In the genomic region with DNA sequence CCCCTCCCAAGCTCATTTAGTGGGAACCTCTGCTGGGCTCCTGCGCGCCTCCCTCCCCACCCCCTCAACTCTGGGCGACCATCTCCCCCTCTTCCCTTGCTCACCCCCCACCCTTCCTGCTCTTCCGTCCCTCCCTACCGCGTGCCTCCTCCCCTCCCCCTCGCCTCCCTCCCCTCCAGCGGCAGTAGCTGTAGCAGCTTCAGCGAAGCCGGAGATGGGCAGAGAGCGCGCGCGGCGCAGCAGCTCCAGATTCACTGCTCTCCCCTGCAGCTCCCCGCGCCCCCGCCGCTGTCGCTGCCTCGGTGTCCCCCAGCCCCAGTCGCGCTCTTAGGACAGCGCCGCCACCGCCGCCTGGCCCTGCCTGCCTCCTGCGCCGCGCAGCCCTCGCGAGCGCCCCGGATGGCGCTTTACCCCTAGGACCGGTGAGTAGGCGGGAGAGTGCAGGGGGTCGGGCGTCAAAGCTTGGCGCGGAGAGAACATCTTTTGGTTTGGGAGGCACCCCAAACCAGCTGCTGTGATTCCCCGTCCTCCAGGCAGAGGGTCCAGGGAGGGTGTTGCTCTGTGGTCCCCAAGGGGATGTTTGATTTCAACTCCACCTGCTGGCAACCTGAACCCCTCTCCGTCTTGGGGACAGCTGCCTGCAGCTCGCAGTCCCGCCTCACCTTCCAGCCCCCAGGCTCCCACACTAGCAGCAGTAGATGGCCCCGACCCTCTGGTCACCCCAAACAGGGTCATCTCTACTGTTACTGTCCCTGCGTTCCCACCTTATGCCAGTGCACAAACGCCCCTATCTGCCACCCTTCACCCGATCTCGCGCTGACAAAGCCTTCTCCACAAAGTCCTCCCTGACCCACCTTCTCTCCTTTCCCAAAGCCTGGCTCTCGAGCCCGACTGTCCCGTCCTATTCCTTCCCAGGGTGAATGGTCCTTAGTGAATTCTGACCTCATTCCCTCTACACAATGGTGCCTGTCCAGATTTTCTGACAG, we compare ENCODE assay signal across 7 cellular contexts. TPM values are rescaled to one million over a fixed set of nuclear protein-coding genes. Genes with fewer than 3 reads are reported as not detected.
DNase-seq lines count a peak whose midpoint lies in the region; ATAC-seq and TF ChIP-seq lines count a peak whose summit lies in the region.

A gene (plus strand): TSS at position 184 of the 986 bp plus-strand sequence. CDS start 187,182 bp downstream, outside the sequence.

- peaks cover 16% of the 10 kb centered on the region for H3K4me1 ChIP-seq in iPS-20b (ENCODE audit: insufficient read depth, low read length)

- intact Hi-C loops in natural killer cell (cut with micrococcal nuclease): no loop called here

- no peaks in the 10 kb centered on the region for H3K36me3 ChIP-seq in iPS-20b (ENCODE audit: insufficient read depth, low read depth, low read length)

- H3K36me3 Mint-ChIP-seq in natural killer cell: peaks cover 9% of the 10 kb centered on the region

- H3K27me3 Mint-ChIP-seq in natural killer cell (ENCODE audit: low read depth in 2 of 2): peaks cover 16 to 25% of the 10 kb centered on the region in 2 donors

- H3K27ac ChIP-seq in iPS-20b (ENCODE audit: low read length): no peak within 1 kb of the TSS

- H3K9me3 ChIP-seq in iPS-20b (ENCODE audit: insufficient read depth, low read depth, low read length): no peaks in the 10 kb centered on the region

- no peak for ATAC-seq in natural killer cell

- TF ChIP-seq CTCF in natural killer cell (IDR thresholded peaks at IDR 0.05) (no peak), foreskin fibroblast (IDR thresholded peaks at IDR 0.05; ENCODE audit: low read depth, low read length) (no peak)

- peak within 1 kb of the TSS; percentile 91 for H3K9ac ChIP-seq in iPS-20b (ENCODE audit: low read depth, low read length)

- H3K9me3 Mint-ChIP-seq in natural killer cell: peaks cover 5 to 6% of the 10 kb centered on the region in 2 donors

- peak within 1 kb of the TSS; percentile 81 for H3K4me3 ChIP-seq in iPS-20b (ENCODE audit: low read length)
- no peak within 1 kb of the TSS for H3K4me3 ChIP-seq in foreskin fibroblast (ENCODE audit: low read depth in 1 of 2, low read length in 2 of 2)

- H3K27me3 ChIP-seq in iPS-20b (ENCODE audit: insufficient read depth, low read length): peaks cover 29% of the 10 kb centered on the region

- peaks cover 0 to 4% of the 10 kb centered on the region in 2 donors for H3K4me1 Mint-ChIP-seq in natural killer cell

- DNase-seq in NCI-H1105 (lab: John Stamatoyannopoulos, UW) (peak; percentile 97), SHP77 treated with DMSO at 0.1 percent for 48 hours (lab: John Stamatoyannopoulos, UW) (peak; percentile 59), superior temporal gyrus (ENCODE audit: extremely low spot score) (peak; percentile 72), natural killer cell (no peak), foreskin fibroblast (no peak), mesenteric fat pad (ENCODE audit: low spot score) (no peak)

- no peak within 1 kb of the TSS for H3K4me3 Mint-ChIP-seq in natural killer cell

- H3K27ac Mint-ChIP-seq in natural killer cell: no peak within 1 kb of the TSS

RNA-seq across cellular contexts. Expression of the gene that starts here (rescaled TPM):
- total RNA-seq in natural killer cell: not detected
- total RNA-seq in mesenteric fat pad: not detected

Comparison
In these comparisons a context has a peak if more than half of its experiments do, and no peak if none do; other contexts are left out.
1. DNase-seq: peak in NCI-H1105 (single experiment), SHP77 treated with DMSO at 0.1 percent for 48 hours (single experiment) and superior temporal gyrus (single experiment); none in natural killer cell (single experiment), foreskin fibroblast (0 of 2) and mesenteric fat pad (single experiment).